ENCODE assay signal across 23 cellular contexts in the genomic region with DNA sequence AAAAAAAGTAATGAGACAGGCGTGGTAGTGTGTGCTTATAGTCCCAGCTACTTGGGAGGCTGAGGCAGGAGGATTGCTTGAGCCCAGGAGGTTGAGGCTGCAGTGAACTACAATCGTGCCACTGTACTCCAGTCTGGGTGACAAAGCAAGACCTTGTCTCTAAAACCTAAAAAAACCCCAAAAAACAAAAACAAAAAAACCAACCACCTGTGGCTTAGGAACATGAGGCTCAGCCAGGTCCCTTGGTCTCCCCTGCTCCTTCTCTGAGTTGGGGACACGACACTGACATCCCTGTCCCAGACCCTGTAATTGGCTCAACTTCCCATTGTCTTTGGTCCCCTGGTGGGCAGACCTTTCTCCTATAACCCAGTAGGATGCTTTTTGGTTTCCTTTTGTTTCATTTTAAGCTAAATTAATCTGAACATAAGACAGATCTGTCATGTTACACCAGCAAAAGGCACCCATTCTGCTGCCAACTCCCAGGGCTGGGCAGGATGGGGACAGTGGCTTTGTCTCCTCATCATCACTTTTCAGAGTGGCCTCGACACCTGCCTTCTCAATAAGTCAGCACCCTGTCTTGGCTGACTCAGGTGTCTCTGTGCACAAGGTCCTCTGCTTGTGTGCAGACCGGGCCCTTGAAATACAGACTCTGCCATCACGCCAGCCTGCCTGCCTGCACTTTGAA.
DNase-seq lines count a peak whose midpoint lies in the region; ATAC-seq, FAIRE-seq and TF ChIP-seq lines count a peak whose summit lies in the region.
"Had no signal": no experiment of that assay in that cellular context is flagged by ENCODE, and none has a peak within 500 bp of the region (broad histone marks: within the 10 kb centered on the region; RNA-seq: fewer than 3 reads in every experiment).

No MANE protein-coding gene starts in this region.

- no peak for FAIRE-seq in urothelium cell line (lab: Jason Lieb, UNC)
- FAIRE-seq: GM12878, HTR-8/SVneo had no signal

- DNase-seq in activated T-cell treated with anti-CD3 and anti-CD28 coated beads, Interleukin-2, amount 50 U/mL, for 24 hours = peak; percentile 9
- no peak for DNase-seq in activated T-cell treated with anti-CD3 and anti-CD28 coated beads, Interleukin-2, amount 50 U/mL, for 4 hours
- peak; percentile 8 for DNase-seq in HuH-7.5 (ENCODE audit: low spot score)
- DNase-seq in hepatic stellate cell (ENCODE audit: low spot score) = peak; percentile 1
- peak; percentile 8 for DNase-seq in urothelium cell line (ENCODE audit: low spot score)
- no peak for DNase-seq in neuronal stem cell (ENCODE audit: low spot score)
- DNase-seq in activated naive CD8-positive, alpha-beta T cell treated with anti-CD3 and anti-CD28 coated beads for 36 hours = no peak
- no peak for DNase-seq in RWPE1 (ENCODE audit: low spot score)
- DNase-seq: 8988T; CD8-positive, alpha-beta T cell; DMS79 treated with DMSO at 0.1 percent for 48 hours; MV-4-11; NCI-H1417 treated with DMSO at 0.1 percent for 48 hours; NCI-H2029; NCI-H2171 treated with DMSO at 0.1 percent for 48 hours; NCI-H446 treated with DMSO at 0.1 percent for 48 hours; NCI-H748 treated with DMSO at 0.1 percent for 48 hours; PC-9 had no signal

- H2BK120ac ChIP-seq in neuronal stem cell (ENCODE audit: low read depth, low read length) = no peak overlapping the region

- no peak overlapping the region for H3K4me3 ChIP-seq in neuronal stem cell (ENCODE audit: low read length in 2 of 2)
- H3K4me3 ChIP-seq: GM12878, GM23338, PC-9, SK-N-MC had no signal

- H3K23ac ChIP-seq in neuronal stem cell (ENCODE audit: low read depth, low read length, poor library complexity) = no peak overlapping the region

- no peaks in the 10 kb centered on the region for H3K27me3 ChIP-seq in neuronal stem cell (ENCODE audit: control insufficient read depth in 3 of 3, insufficient read depth in 3 of 3, low read depth in 1 of 3, low read length in 3 of 3)

- H3K18ac ChIP-seq in neuronal stem cell (ENCODE audit: low read length) = no peak overlapping the region

- no peak overlapping the region for H3K4me3 Mint-ChIP-seq in activated T-cell treated with anti-CD3 and anti-CD28 coated beads, Interleukin-2, amount 50 U/mL, for 24 hours
- no peak overlapping the region for H3K4me3 Mint-ChIP-seq in activated T-cell treated with anti-CD3 and anti-CD28 coated beads, Interleukin-2, amount 50 U/mL, for 4 hours
- H3K4me3 Mint-ChIP-seq in activated naive CD8-positive, alpha-beta T cell treated with anti-CD3 and anti-CD28 coated beads for 36 hours = no peak overlapping the region
- H3K4me3 Mint-ChIP-seq: CD8-positive, alpha-beta T cell; GM23338 had no signal

- H3K9ac ChIP-seq in neuronal stem cell (ENCODE audit: low read depth, low read length, poor library complexity) = no peak overlapping the region

- H3K36me3 Mint-ChIP-seq in activated T-cell treated with anti-CD3 and anti-CD28 coated beads, Interleukin-2, amount 50 U/mL, for 24 hours (ENCODE audit: low read depth) = no peaks in the 10 kb centered on the region
- H3K36me3 Mint-ChIP-seq in activated T-cell treated with anti-CD3 and anti-CD28 coated beads, Interleukin-2, amount 50 U/mL, for 4 hours (ENCODE audit: insufficient read depth) = no peaks in the 10 kb centered on the region
- no peaks in the 10 kb centered on the region for H3K36me3 Mint-ChIP-seq in activated naive CD8-positive, alpha-beta T cell treated with anti-CD3 and anti-CD28 coated beads for 36 hours
- H3K36me3 Mint-ChIP-seq: CD8-positive, alpha-beta T cell had no signal

- no peak overlapping the region for H3K4ac ChIP-seq in neuronal stem cell (ENCODE audit: low read length)

- H3K9me3 Mint-ChIP-seq in activated T-cell treated with anti-CD3 and anti-CD28 coated beads, Interleukin-2, amount 50 U/mL, for 24 hours = no peaks in the 10 kb centered on the region
- H3K9me3 Mint-ChIP-seq in activated T-cell treated with anti-CD3 and anti-CD28 coated beads, Interleukin-2, amount 50 U/mL, for 4 hours = no peaks in the 10 kb centered on the region
- no peaks in the 10 kb centered on the region for H3K9me3 Mint-ChIP-seq in activated naive CD8-positive, alpha-beta T cell treated with anti-CD3 and anti-CD28 coated beads for 36 hours
- H3K9me3 Mint-ChIP-seq: CD8-positive, alpha-beta T cell; GM23338 had no signal

- CTCF ChIA-PET in RWPE1 (lab: Yijun Ruan, JAX) = interaction anchor here (0.6 kb wide), 1 partner anchor 422 kb away, joined by 5 read pairs; no protein-coding TSS in a partner anchor

- POLR2A ChIA-PET in RWPE1 (lab: Yijun Ruan, JAX; ENCODE audit: low non-redundant PET) = no interaction called here

- H3K27ac ChIP-seq in neuronal stem cell (replicated peaks; ENCODE audit: low read length) (no peak overlapping the region), RWPE1 (no peak overlapping the region)
- H3K27ac ChIP-seq: PC-9, SK-N-MC had no signal

- H3K14ac ChIP-seq in neuronal stem cell (ENCODE audit: low read length) = no peak overlapping the region

- H4K8ac ChIP-seq in neuronal stem cell (ENCODE audit: low read depth, low read length) = no peak overlapping the region

- H2AK5ac ChIP-seq in neuronal stem cell (ENCODE audit: low read depth, low read length) = no peak overlapping the region

- no peak overlapping the region for H2BK12ac ChIP-seq in neuronal stem cell (ENCODE audit: low read length)

- H3K4me1 Mint-ChIP-seq in activated T-cell treated with anti-CD3 and anti-CD28 coated beads, Interleukin-2, amount 50 U/mL, for 24 hours (ENCODE audit: low read depth) = no peaks in the 10 kb centered on the region
- no peaks in the 10 kb centered on the region for H3K4me1 Mint-ChIP-seq in activated T-cell treated with anti-CD3 and anti-CD28 coated beads, Interleukin-2, amount 50 U/mL, for 4 hours (ENCODE audit: low read depth)
- no peaks in the 10 kb centered on the region for H3K4me1 Mint-ChIP-seq in activated naive CD8-positive, alpha-beta T cell treated with anti-CD3 and anti-CD28 coated beads for 36 hours
- H3K4me1 Mint-ChIP-seq: GM23338 had no signal

- H3K4me2 ChIP-seq in neuronal stem cell (ENCODE audit: insufficient read depth, low read length, poor library complexity, severe bottlenecking) = no peak overlapping the region
- H3K4me2 ChIP-seq: GM23338, PC-9 had no signal

- H2AFZ ChIP-seq in neuronal stem cell (ENCODE audit: low read length) = no peak overlapping the region
- H2AFZ ChIP-seq: GM23338, PC-9 had no signal

- no peak overlapping the region for H2BK15ac ChIP-seq in neuronal stem cell (ENCODE audit: low read length)

- H3K27ac Mint-ChIP-seq in activated T-cell treated with anti-CD3 and anti-CD28 coated beads, Interleukin-2, amount 50 U/mL, for 24 hours = no peak overlapping the region
- H3K27ac Mint-ChIP-seq in activated naive CD8-positive, alpha-beta T cell treated with anti-CD3 and anti-CD28 coated beads for 36 hours = no peak overlapping the region
- H3K27ac Mint-ChIP-seq: CD8-positive, alpha-beta T cell; GM23338 had no signal

- H3K36me3 ChIP-seq in neuronal stem cell (replicated peaks in 1 of 2; ENCODE audit: control insufficient read depth in 2 of 2, insufficient read depth in 2 of 2, low read length in 2 of 2) = peaks cover 2 to 10% of the 10 kb centered on the region in 2 donors

- H3K79me1 ChIP-seq in neuronal stem cell (ENCODE audit: low read depth, low read length) = peaks cover 1% of the 10 kb centered on the region

- H3K27me3 Mint-ChIP-seq in activated T-cell treated with anti-CD3 and anti-CD28 coated beads, Interleukin-2, amount 50 U/mL, for 24 hours = peaks cover 8% of the 10 kb centered on the region
- H3K27me3 Mint-ChIP-seq in activated T-cell treated with anti-CD3 and anti-CD28 coated beads, Interleukin-2, amount 50 U/mL, for 4 hours (ENCODE audit: low read depth) = peaks cover 7% of the 10 kb centered on the region
- peaks cover 2% of the 10 kb centered on the region for H3K27me3 Mint-ChIP-seq in activated naive CD8-positive, alpha-beta T cell treated with anti-CD3 and anti-CD28 coated beads for 36 hours

- peaks cover 4 to 7% of the 10 kb centered on the region in 2 donors for H3K4me1 ChIP-seq in neuronal stem cell (ENCODE audit: control insufficient read depth in 2 of 2, insufficient read depth in 1 of 2, low read depth in 1 of 2, low read length in 2 of 2)

- no peak overlapping the region for H2BK5ac ChIP-seq in neuronal stem cell (ENCODE audit: low read length)

- no peak overlapping the region for H4K91ac ChIP-seq in neuronal stem cell (ENCODE audit: low read depth, low read length, poor library complexity)

- ATAC-seq in activated T-cell treated with anti-CD3 and anti-CD28 coated beads, Interleukin-2, amount 50 U/mL, for 4 hours = no peak
- ATAC-seq: CD8-positive, alpha-beta T cell; GM12878; GM23338; Right ventricle myocardium inferior had no signal

- peaks cover 0 to 2% of the 10 kb centered on the region in 2 donors for H3K9me3 ChIP-seq in neuronal stem cell (replicated peaks in 1 of 2; ENCODE audit: control insufficient read depth in 2 of 2, insufficient read depth in 1 of 2, low read depth in 1 of 2, low read length in 2 of 2)

- no CpG with 5 or more reads among the region's 6 CpGs for WGBS in neuronal stem cell (ENCODE audit: extremely low coverage in 2 of 2, insufficient read length in 2 of 2, insufficient replicate concordance in 1 of 2), 2 donors

- no peak for TF ChIP-seq CTCF in RWPE1 (conservative IDR thresholded peaks at IDR 0.05; ENCODE audit: low read depth)

Comparison
In these comparisons a context has a peak if more than half of its experiments do, and no peak if none do; other contexts are left out.
1. DNase-seq: peak in activated T-cell treated with anti-CD3 and anti-CD28 coated beads, Interleukin-2, amount 50 U/mL, for 24 hours (single experiment), HuH-7.5 (single experiment), hepatic stellate cell (single experiment) and urothelium cell line (single experiment); none in activated T-cell treated with anti-CD3 and anti-CD28 coated beads, Interleukin-2, amount 50 U/mL, for 4 hours (single experiment), neuronal stem cell (single experiment), activated naive CD8-positive, alpha-beta T cell treated with anti-CD3 and anti-CD28 coated beads for 36 hours (single experiment) and RWPE1 (single experiment).